2 cellular contexts compared by ENCODE assay signal in the genomic region with DNA sequence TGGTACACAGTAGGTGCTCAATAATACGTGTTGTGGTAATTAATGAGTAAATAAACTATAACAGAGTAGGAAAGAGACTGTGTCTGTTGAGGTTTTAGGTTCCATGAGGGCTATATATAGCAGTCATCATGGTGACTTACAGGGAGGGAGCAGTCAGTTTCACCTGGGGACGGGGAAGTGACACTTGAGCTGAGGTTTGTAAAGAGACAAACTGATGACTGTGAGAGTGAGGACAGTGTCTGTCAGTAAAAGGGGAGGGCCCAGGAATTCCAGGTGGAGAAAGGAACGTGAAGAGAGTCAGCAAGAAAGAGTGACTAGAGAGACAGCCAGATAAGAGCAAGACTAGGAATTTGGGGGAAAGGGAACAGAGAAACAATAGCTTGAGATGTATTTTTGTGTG.
TF ChIP-seq lines count a peak whose summit lies in the region.

No MANE protein-coding gene starts in this region.

TF ChIP-seq in HEK293, 187 proteins besides CTCF, POLR2A, EP300 and RAD21:
- TF ChIP-seq PRDM1 (tag by site-specific recombination; IDR thresholded peaks at IDR 0.05) (0 out of 2 replicates have a peak, but pooled peaks have one; percentile 8), ZNF747 (tag by site-specific recombination; IDR thresholded peaks at IDR 0.05) (no peak)
TF ChIP-seq in HEK293: peak in this region for 1.

TF ChIP-seq in endothelial cell of umbilical vein, 7 proteins besides CTCF, POLR2A, EP300 and RAD21:
- TF ChIP-seq POLR2AphosphoS5 (IDR thresholded peaks at IDR 0.05; ENCODE audit: insufficient read depth, low read depth, low read length) (no peak), FOS (IDR thresholded peaks at IDR 0.05; ENCODE audit: borderline replicate concordance, insufficient read depth, low read length) (no peak), GATA2 (IDR thresholded peaks at IDR 0.05; ENCODE audit: insufficient read depth, insufficient read length, low read depth, low read length) (no peak), EZH2 (IDR thresholded peaks at IDR 0.05; ENCODE audit: borderline replicate concordance, low read depth, low read length, severe bottlenecking) (no peak), MYC (IDR thresholded peaks at IDR 0.05; ENCODE audit: low read depth, low read length) (no peak), JUN (IDR thresholded peaks at IDR 0.05; ENCODE audit: borderline replicate concordance, insufficient read depth, insufficient read length, low read depth) (no peak)
- TF ChIP-seq, protein P1, sequence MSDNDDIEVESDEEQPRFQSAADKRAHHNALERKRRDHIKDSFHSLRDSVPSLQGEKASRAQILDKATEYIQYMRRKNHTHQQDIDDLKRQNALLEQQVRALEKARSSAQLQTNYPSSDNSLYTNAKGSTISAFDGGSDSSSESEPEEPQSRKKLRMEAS (IDR thresholded peaks at IDR 0.05; ENCODE audit: insufficient read depth, insufficient read length): no peak
